In genomic region chr1:163914785-163915413, GRCh38 we compare ENCODE assay signal across 18 cellular contexts.
DNase-seq lines count a peak whose midpoint lies in the region; ATAC-seq, FAIRE-seq and TF ChIP-seq lines count a peak whose summit lies in the region.
"Had no signal": no experiment of that assay in that cellular context is flagged by ENCODE, and none has a peak within 500 bp of the region (broad histone marks: within the 10 kb centered on the region; RNA-seq: fewer than 3 reads in every experiment).

No MANE protein-coding gene starts in this region.

- H3K27ac ChIP-seq in CD8-positive, alpha-beta T cell (ENCODE audit: low read depth, low read length) = no peak overlapping the region
- H3K27ac ChIP-seq: gastrocnemius medialis, HL-60, prostate gland, transverse colon had no signal

- intact Hi-C loops in CD8-positive, alpha-beta T cell (cut with DNase I, micrococcal nuclease) = no loop called here

- ATAC-seq in GM18868 (IDR thresholded peaks at IDR 0.05; ENCODE audit: unreplicated experiment) (peak; percentile 85), HG03342 (IDR thresholded peaks at IDR 0.05; ENCODE audit: unreplicated experiment) (peak; percentile 78), GM21381 (IDR thresholded peaks at IDR 0.05; ENCODE audit: unreplicated experiment) (no peak)
- no peak for ATAC-seq in CD8-positive, alpha-beta T cell
- ATAC-seq: effector memory CD8-positive, alpha-beta T cell; gastrocnemius medialis had no signal

- no peak overlapping the region for H3K4me3 Mint-ChIP-seq in CD8-positive, alpha-beta T cell
- H3K4me3 Mint-ChIP-seq: brain; CD8-positive, alpha-beta memory T cell; effector memory CD8-positive, alpha-beta T cell had no signal

- peak; percentile 33 for FAIRE-seq in TTC549 (lab: Jason Lieb, UNC)

- CTCF ChIA-PET in CD8-positive, alpha-beta T cell (lab: Charles Lee) = no interaction called here

- no peaks in the 10 kb centered on the region for H3K4me1 ChIP-seq in CD8-positive, alpha-beta T cell (ENCODE audit: insufficient read depth, low read length)
- H3K4me1 ChIP-seq: gastrocnemius medialis, prostate gland, transverse colon had no signal

- no peak for TF ChIP-seq CTCF in CD8-positive, alpha-beta T cell (IDR thresholded peaks at IDR 0.05)

- no peaks in the 10 kb centered on the region for H3K27me3 ChIP-seq in CD8-positive, alpha-beta T cell (ENCODE audit: insufficient read depth, low read length)
- H3K27me3 ChIP-seq: gastrocnemius medialis, transverse colon had no signal

- H3K27me3 Mint-ChIP-seq in CD8-positive, alpha-beta T cell (ENCODE audit: low read depth) = no peaks in the 10 kb centered on the region
- H3K27me3 Mint-ChIP-seq: brain; CD8-positive, alpha-beta memory T cell; effector memory CD8-positive, alpha-beta T cell had no signal

- no peaks in the 10 kb centered on the region for H3K36me3 ChIP-seq in CD8-positive, alpha-beta T cell (ENCODE audit: insufficient read depth, low read length)
- H3K36me3 ChIP-seq: gastrocnemius medialis, prostate gland, transverse colon had no signal

- no peaks in the 10 kb centered on the region for H3K4me1 Mint-ChIP-seq in CD8-positive, alpha-beta T cell (ENCODE audit: low read depth)
- H3K4me1 Mint-ChIP-seq: brain; CD8-positive, alpha-beta memory T cell had no signal

- no peaks in the 10 kb centered on the region for H3K36me3 Mint-ChIP-seq in CD8-positive, alpha-beta T cell
- H3K36me3 Mint-ChIP-seq: brain; CD8-positive, alpha-beta memory T cell had no signal

- H3K9me3 Mint-ChIP-seq in CD8-positive, alpha-beta T cell = peaks cover 10% of the 10 kb centered on the region
- H3K9me3 Mint-ChIP-seq: effector memory CD8-positive, alpha-beta T cell had no signal

- no peak overlapping the region for H3K4me3 ChIP-seq in CD8-positive, alpha-beta T cell (ENCODE audit: low read depth, low read length)
- H3K4me3 ChIP-seq: gastrocnemius medialis, prostate gland, transverse colon had no signal

- DNase-seq in H4 (ENCODE audit: low spot score) (peak; percentile 27), NCI-H446 treated with DMSO at 0.1 percent for 48 hours (lab: John Stamatoyannopoulos, UW) (no peak), RPMI8226 (no peak)
- DNase-seq in CD8-positive, alpha-beta T cell = no peak
- DNase-seq: activated effector memory CD4-positive, alpha-beta T cell treated with Interleukin-2 at 50 U/mL for 16 hours; CD8-positive, alpha-beta memory T cell; effector memory CD8-positive, alpha-beta T cell; gastrocnemius medialis; NCI-H2227 treated with DMSO at 0.1 percent for 48 hours; T-helper 2 cell; transverse colon had no signal

- no peaks in the 10 kb centered on the region for H3K9me3 ChIP-seq in CD8-positive, alpha-beta T cell (ENCODE audit: low read length)
- H3K9me3 ChIP-seq: gastrocnemius medialis, prostate gland, transverse colon had no signal

- POLR2A ChIA-PET in CD8-positive, alpha-beta T cell (lab: Charles Lee) = no interaction called here

- no peak overlapping the region for H3K27ac Mint-ChIP-seq in CD8-positive, alpha-beta T cell
- H3K27ac Mint-ChIP-seq: brain; CD8-positive, alpha-beta memory T cell; effector memory CD8-positive, alpha-beta T cell had no signal

Comparison
In these comparisons a context has a peak if more than half of its experiments do, and no peak if none do; other contexts are left out.
1. ATAC-seq: peak in GM18868 (single experiment) and HG03342 (single experiment); none in GM21381 (single experiment) and CD8-positive, alpha-beta T cell (single experiment).